Comparison of ENCODE assay signal across 8 cellular contexts in the genomic region with DNA sequence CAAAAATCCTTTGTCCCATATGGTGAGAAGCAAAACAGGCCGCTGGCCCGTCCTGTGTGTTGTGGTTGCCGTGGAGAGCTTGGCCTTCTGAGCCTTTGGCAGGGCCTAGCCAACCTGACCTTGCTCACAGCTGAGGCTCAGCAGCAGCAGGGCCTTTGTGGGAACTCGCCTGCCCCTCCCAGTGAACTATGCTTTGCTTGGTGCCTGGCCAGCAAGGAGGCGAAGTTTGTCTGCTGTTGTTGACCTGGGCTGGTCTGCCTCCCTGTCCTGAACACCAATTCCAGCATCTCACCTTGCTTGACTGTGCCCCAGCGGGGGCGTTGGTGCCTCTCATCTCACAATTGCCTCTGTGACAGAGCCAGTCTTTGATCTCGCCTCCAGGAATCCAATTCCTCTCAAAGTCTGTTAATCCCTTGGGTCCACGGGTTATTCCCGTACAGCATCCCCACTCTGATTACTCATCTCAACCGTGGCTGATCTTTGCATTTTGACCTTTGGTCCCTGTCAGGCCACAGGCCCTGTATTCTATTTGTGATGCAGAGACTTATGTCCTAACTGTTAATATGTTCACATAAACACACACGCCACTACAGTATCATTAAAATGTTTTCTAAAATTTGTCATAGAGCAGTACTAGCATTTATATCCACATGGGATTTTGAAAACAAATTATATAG. TPM values are rescaled to one million over a fixed set of nuclear protein-coding genes. Genes with fewer than 3 reads are reported as not detected.
DNase-seq lines count a peak whose midpoint lies in the region; ATAC-seq and TF ChIP-seq lines count a peak whose summit lies in the region.

No MANE protein-coding gene starts in this region.

- intact Hi-C loops in colonic mucosa (cut with DNase I) (no loop called here), lower lobe of right lung (cut with DNase I) (no loop called here)

- H3K9me3 ChIP-seq in HUES48 (ENCODE audit: control insufficient read depth, insufficient read depth, low read length) (no peaks in the 10 kb centered on the region), colonic mucosa (no peaks in the 10 kb centered on the region), lower lobe of right lung (peaks cover 5% of the 10 kb centered on the region)

- no peak overlapping the region for H3K9ac ChIP-seq in HUES48 (ENCODE audit: low read depth, low read length)
- H3K9ac ChIP-seq in colonic mucosa (ENCODE audit: low read depth in 2 of 2, low read length in 2 of 2): no peak overlapping the region

- no peaks in the 10 kb centered on the region for H3K27me3 ChIP-seq in HUES48 (ENCODE audit: control insufficient read depth, insufficient read depth, low read length)
- no peaks in the 10 kb centered on the region for H3K27me3 ChIP-seq in colonic mucosa
- H3K27me3 ChIP-seq in lower lobe of right lung (ENCODE audit: low read depth): no peaks in the 10 kb centered on the region

- peak; percentile 77 for DNase-seq in colonic mucosa
- peak; percentile 67 for DNase-seq in lower lobe of right lung
- no peak for DNase-seq in type B pancreatic cell (ENCODE audit: extremely low spot score, unreplicated experiment)
- no peak for DNase-seq in T1000 (lab: John Stamatoyannopoulos, UW)
- no peak for DNase-seq in GOT3 (lab: John Stamatoyannopoulos, UW)
- no peak for DNase-seq in SHP77 treated with DMSO at 0.1 percent for 48 hours (lab: John Stamatoyannopoulos, UW)

- H3K27me3 Mint-ChIP-seq in type B pancreatic cell: no peaks in the 10 kb centered on the region

- no peak overlapping the region for H3K4me3 ChIP-seq in HUES48 (ENCODE audit: low read depth, low read length)
- no peak overlapping the region for H3K4me3 ChIP-seq in colonic mucosa
- no peak overlapping the region for H3K4me3 ChIP-seq in lower lobe of right lung

- ATAC-seq in lower lobe of right lung (peak; percentile 74 to 76), HG02973 (IDR thresholded peaks at IDR 0.05; ENCODE audit: unreplicated experiment) (no peak)

- no peaks in the 10 kb centered on the region for H3K36me3 Mint-ChIP-seq in type B pancreatic cell

- TF ChIP-seq CTCF in colonic mucosa (IDR thresholded peaks at IDR 0.05) (no peak), lower lobe of right lung (IDR thresholded peaks at IDR 0.05) (no peak), type B pancreatic cell (conservative IDR thresholded peaks at IDR 0.05) (no peak)

- peak overlapping the region; percentile 69 for H3K27ac Mint-ChIP-seq in type B pancreatic cell

- H3K4me1 ChIP-seq in HUES48 (ENCODE audit: control insufficient read depth, insufficient read depth, low read length): peaks cover 6% of the 10 kb centered on the region
- no peaks in the 10 kb centered on the region for H3K4me1 ChIP-seq in colonic mucosa
- no peaks in the 10 kb centered on the region for H3K4me1 ChIP-seq in lower lobe of right lung

- H3K27ac ChIP-seq in HUES48 (ENCODE audit: low read depth, low read length) (peak overlapping the region; percentile 14), colonic mucosa (peak overlapping the region; percentile 5), lower lobe of right lung (peak overlapping the region; percentile 38)

- peaks cover 21% of the 10 kb centered on the region for H3K4me1 Mint-ChIP-seq in type B pancreatic cell (ENCODE audit: unreplicated experiment)

- no peak overlapping the region for H3K4me3 Mint-ChIP-seq in type B pancreatic cell

- no peaks in the 10 kb centered on the region for H3K36me3 ChIP-seq in HUES48 (ENCODE audit: control insufficient read depth, insufficient read depth, low read length)
- H3K36me3 ChIP-seq in colonic mucosa: no peaks in the 10 kb centered on the region
- no peaks in the 10 kb centered on the region for H3K36me3 ChIP-seq in lower lobe of right lung

- no peaks in the 10 kb centered on the region for H3K9me3 Mint-ChIP-seq in type B pancreatic cell

RNA-seq across cellular contexts. Expression of a gene that starts 22.6 kb away (rescaled TPM):
- 1 to 10 TPM; 5.6 to 8.5 TPM for total RNA-seq in colonic mucosa
- total RNA-seq in lower lobe of right lung: 66.0 TPM
- total RNA-seq in type B pancreatic cell (ENCODE audit: low replicate concordance): 0.90 and 6.1 TPM in 2 replicates

RNA-seq across cellular contexts. Expression of a gene that starts 26.5 kb away (rescaled TPM):
- under 1 TPM in 1 of 2 donors, not detected in 1; 0.42 TPM for total RNA-seq in colonic mucosa
- 4.8 TPM for total RNA-seq in lower lobe of right lung
- total RNA-seq in type B pancreatic cell (ENCODE audit: low replicate concordance): 0.14 and 4.4 TPM in 2 replicates

Comparison
In these comparisons a context has a peak if more than half of its experiments do, and no peak if none do; other contexts are left out.
1. DNase-seq: peak in colonic mucosa (single experiment) and lower lobe of right lung (single experiment); none in type B pancreatic cell (single experiment), T1000 (single experiment), GOT3 (single experiment) and SHP77 treated with DMSO at 0.1 percent for 48 hours (single experiment).
2. Peak in every context shown above with its lines, with median percentiles within 50 percentile points of each other: H3K27ac ChIP-seq.